Comparison of ENCODE assay signal across 8 cellular contexts in genomic region chr6:11232177-11232967, GRCh38. TPM values are rescaled to one million over a fixed set of nuclear protein-coding genes. Genes with fewer than 3 reads are reported as not detected.
DNase-seq lines count a peak whose midpoint lies in the region; ATAC-seq and FAIRE-seq lines count a peak whose summit lies in the region.

NEDD9 (minus strand) TSS chr6:11232668; CDS start chr6:11232515, 153 bp downstream.

- H2BK12ac ChIP-seq in mesenchymal stem cell (ENCODE audit: low read length in 2 of 2) = peak within 1 kb of the TSS; percentile 32 to 77

- peak within 1 kb of the TSS; percentile 47 for H4K8ac ChIP-seq in mesenchymal stem cell (ENCODE audit: low read length)

- H3K9ac ChIP-seq in endocrine pancreas (ENCODE audit: control insufficient read depth, insufficient read depth, low read length) = peak within 1 kb of the TSS; percentile 66
- peak within 1 kb of the TSS; percentile 93 for H3K9ac ChIP-seq in mesenchymal stem cell (ENCODE audit: low read length)

- FAIRE-seq in HTR-8/SVneo (lab: Jason Lieb, UNC) = peak; percentile 85

- no peak within 1 kb of the TSS for H2BK120ac ChIP-seq in mesenchymal stem cell (ENCODE audit: low read depth, low read length)

- no peak within 1 kb of the TSS for H3K23ac ChIP-seq in mesenchymal stem cell (ENCODE audit: low read length in 2 of 2)

- H2AFZ ChIP-seq in mesenchymal stem cell (ENCODE audit: low read depth, low read length) = no peak within 1 kb of the TSS

- H4K91ac ChIP-seq in mesenchymal stem cell (ENCODE audit: low read length) = no peak within 1 kb of the TSS

- H3K36me3 ChIP-seq in endocrine pancreas (ENCODE audit: control insufficient read depth, insufficient read depth, low read length) (no peaks in the 10 kb centered on the region), mesenchymal stem cell (ENCODE audit: control insufficient read depth in 1 of 2, insufficient read depth in 2 of 2, low read depth in 1 of 2, low read length in 2 of 2) (no peaks in the 10 kb centered on the region)

- H2AK5ac ChIP-seq in mesenchymal stem cell (ENCODE audit: low read length, severe bottlenecking) = peak within 1 kb of the TSS; percentile 4

- H2BK15ac ChIP-seq in mesenchymal stem cell (ENCODE audit: low read depth, poor library complexity, severe bottlenecking) = peak within 1 kb of the TSS; percentile 75

- H3K4me1 ChIP-seq in endocrine pancreas (ENCODE audit: control insufficient read depth, insufficient read depth, low read length) (peaks cover 8% of the 10 kb centered on the region), mesenchymal stem cell (ENCODE audit: control insufficient read depth, insufficient read depth, low read depth, low read length) (peaks cover 14% of the 10 kb centered on the region)

- WGBS in mesenchymal stem cell = under 1% methylated on average over 27 of the region's 31 CpGs

- peak within 1 kb of the TSS in 1 of 2 experiments; percentile 73 for H3K4ac ChIP-seq in mesenchymal stem cell (ENCODE audit: low read depth in 1 of 2, low read length in 2 of 2)

- H3K14ac ChIP-seq in mesenchymal stem cell (ENCODE audit: low read length in 2 of 2) = no peak within 1 kb of the TSS

- peak within 1 kb of the TSS; percentile 66 to 69 for H3K18ac ChIP-seq in mesenchymal stem cell (ENCODE audit: low read depth in 1 of 2, low read length in 2 of 2)

- H3K27me3 ChIP-seq in endocrine pancreas (ENCODE audit: control insufficient read depth, insufficient read depth, low read length) (no peaks in the 10 kb centered on the region), mesenchymal stem cell (ENCODE audit: control insufficient read depth in 1 of 2, insufficient read depth in 1 of 2, low read length in 2 of 2) (no peaks in the 10 kb centered on the region)

- peak within 1 kb of the TSS; percentile 99 for H3K4me3 ChIP-seq in endocrine pancreas (ENCODE audit: control insufficient read depth, insufficient read depth, low read length)
- H3K4me3 ChIP-seq in mesenchymal stem cell (ENCODE audit: insufficient read depth in 1 of 2, low read depth in 1 of 2, low read length in 2 of 2) = peak within 1 kb of the TSS; percentile 80 to 86

- H3K79me1 ChIP-seq in mesenchymal stem cell (replicated peaks; ENCODE audit: low read length, poor library complexity, severe bottlenecking) = peaks cover 6% of the 10 kb centered on the region

- H2BK5ac ChIP-seq in mesenchymal stem cell (ENCODE audit: low read depth, low read length, poor library complexity, severe bottlenecking) = peak within 1 kb of the TSS; percentile 46

- H3K27ac ChIP-seq in mesenchymal stem cell (ENCODE audit: low read length, poor library complexity, severe bottlenecking) = peak within 1 kb of the TSS; percentile 83

- no peaks in the 10 kb centered on the region for H3K9me3 ChIP-seq in endocrine pancreas (ENCODE audit: control insufficient read depth, low read length)
- no peaks in the 10 kb centered on the region for H3K9me3 ChIP-seq in mesenchymal stem cell (ENCODE audit: control insufficient read depth, low read length)

- peak within 1 kb of the TSS; percentile 78 for H3K4me2 ChIP-seq in mesenchymal stem cell (ENCODE audit: low read length, poor library complexity, severe bottlenecking)

- DNase-seq in COLO829 (ENCODE audit: low spot score) (peak; percentile 98), HTR-8/SVneo (ENCODE audit: insufficient read length, low spot score) (peak; percentile 95), NOMO-1 treated with dmso at 0.1 percent for 144 hours (lab: John Stamatoyannopoulos, UW; ENCODE audit: unreplicated experiment) (peak; percentile 85), mesenchymal stem cell (peak; percentile 99)
- DNase-seq in activated CD8-positive, alpha-beta memory T cell treated with anti-CD3 and anti-CD28 coated beads for 48 hours (ENCODE audit: low read depth in 2 of 3, low spot score in 2 of 3) = peak; percentile 54 to 85 (median 79)
- DNase-seq in stimulated activated CD8-positive, alpha-beta memory T cell treated with anti-CD3 and anti-CD28 coated beads, Interleukin-12 subunit alpha, Interleukin-12 subunit beta, amount 100 ng/mL, for 4 hours (ENCODE audit: low read depth) = peak; percentile 85

- ATAC-seq in GM21367 (IDR thresholded peaks at IDR 0.05; ENCODE audit: unreplicated experiment) = peak; percentile 98

RNA-seq across cellular contexts. Expression of gene NEDD9, which starts in this region (rescaled TPM):
- polyA plus RNA-seq in mesenchymal stem cell (2013, experiment 1 of 2) = 6.1 TPM
- polyA plus RNA-seq in mesenchymal stem cell (2013, experiment 2 of 2) = 6.1 TPM

Comparison
In these comparisons a context has a peak if more than half of its experiments do, and no peak if none do; other contexts are left out.
1. Peak in every context shown above with its lines: DNase-seq, ATAC-seq, H3K4me3 ChIP-seq and H3K27ac ChIP-seq.